In the genomic region with DNA sequence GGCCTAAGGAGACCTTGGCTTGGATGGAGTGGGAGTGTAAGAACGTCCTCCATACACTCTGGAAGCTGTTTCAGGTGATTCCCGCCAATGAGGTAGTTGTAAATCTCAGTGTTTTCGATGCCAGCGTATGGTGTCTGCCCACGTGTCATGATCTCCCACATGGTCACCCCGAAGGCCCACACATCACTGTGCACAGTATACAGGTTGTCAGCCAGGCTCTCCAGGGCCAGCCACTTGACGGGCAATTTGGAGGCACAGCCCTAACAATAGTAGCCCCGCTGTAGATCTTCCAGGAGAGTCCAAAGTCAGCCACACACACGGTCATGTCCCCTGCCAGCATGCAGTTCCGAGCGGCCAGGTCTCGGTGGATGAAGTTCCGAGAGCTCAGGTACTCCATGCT, we compare ENCODE assay signal across 2 cellular contexts.
TF ChIP-seq lines count a peak whose summit lies in the region.

No MANE protein-coding gene starts in this region.

TF ChIP-seq in IMR-90, 13 proteins besides CTCF, POLR2A, EP300 and RAD21:
- no peak for TF ChIP-seq SMC3 (IDR thresholded peaks at IDR 0.05; ENCODE audit: low read depth, low read length)
- no peak for TF ChIP-seq NFE2L2 (IDR thresholded peaks at IDR 0.05; ENCODE audit: low read depth, low read length)
- no peak for TF ChIP-seq RCOR1 (IDR thresholded peaks at IDR 0.05; ENCODE audit: insufficient replicate concordance, low read length)
- TF ChIP-seq MAZ (IDR thresholded peaks at IDR 0.05; ENCODE audit: borderline replicate concordance, low read depth, low read length), result no peak
- TF ChIP-seq, protein P1, sequence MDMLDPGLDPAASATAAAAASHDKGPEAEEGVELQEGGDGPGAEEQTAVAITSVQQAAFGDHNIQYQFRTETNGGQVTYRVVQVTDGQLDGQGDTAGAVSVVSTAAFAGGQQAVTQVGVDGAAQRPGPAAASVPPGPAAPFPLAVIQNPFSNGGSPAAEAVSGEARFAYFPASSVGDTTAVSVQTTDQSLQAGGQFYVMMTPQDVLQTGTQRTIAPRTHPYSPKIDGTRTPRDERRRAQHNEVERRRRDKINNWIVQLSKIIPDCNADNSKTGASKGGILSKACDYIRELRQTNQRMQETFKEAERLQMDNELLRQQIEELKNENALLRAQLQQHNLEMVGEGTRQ (IDR thresholded peaks at IDR 0.05; ENCODE audit: low read depth, low read length), result no peak
- TF ChIP-seq FOS (IDR thresholded peaks at IDR 0.05; ENCODE audit: low read depth, low read length), result no peak
- TF ChIP-seq RFX5 (IDR thresholded peaks at IDR 0.05; ENCODE audit: low read depth, low read length), result no peak
- no peak for TF ChIP-seq BHLHE40 (IDR thresholded peaks at IDR 0.05; ENCODE audit: low read depth, low read length)
- no peak for TF ChIP-seq MAFK (IDR thresholded peaks at IDR 0.05; ENCODE audit: low read depth, low read length)
- no peak for TF ChIP-seq CEBPB (IDR thresholded peaks at IDR 0.05; ENCODE audit: low read depth, low read length)
- TF ChIP-seq, protein P2, sequence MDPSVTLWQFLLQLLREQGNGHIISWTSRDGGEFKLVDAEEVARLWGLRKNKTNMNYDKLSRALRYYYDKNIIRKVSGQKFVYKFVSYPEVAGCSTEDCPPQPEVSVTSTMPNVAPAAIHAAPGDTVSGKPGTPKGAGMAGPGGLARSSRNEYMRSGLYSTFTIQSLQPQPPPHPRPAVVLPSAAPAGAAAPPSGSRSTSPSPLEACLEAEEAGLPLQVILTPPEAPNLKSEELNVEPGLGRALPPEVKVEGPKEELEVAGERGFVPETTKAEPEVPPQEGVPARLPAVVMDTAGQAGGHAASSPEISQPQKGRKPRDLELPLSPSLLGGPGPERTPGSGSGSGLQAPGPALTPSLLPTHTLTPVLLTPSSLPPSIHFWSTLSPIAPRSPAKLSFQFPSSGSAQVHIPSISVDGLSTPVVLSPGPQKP (IDR thresholded peaks at IDR 0.05; ENCODE audit: borderline replicate concordance, low read depth, low read length), result no peak
- no peak for TF ChIP-seq MXI1 (IDR thresholded peaks at IDR 0.05; ENCODE audit: borderline replicate concordance, low read depth, low read length)

TF ChIP-seq in HepG2, 621 proteins besides CTCF, POLR2A, EP300 and RAD21:
- TF ChIP-seq ETV5 (CRISPR knock-in tag; IDR thresholded peaks at IDR 0.05; ENCODE audit: borderline replicate concordance), result no peak
- TF ChIP-seq, protein P3, sequence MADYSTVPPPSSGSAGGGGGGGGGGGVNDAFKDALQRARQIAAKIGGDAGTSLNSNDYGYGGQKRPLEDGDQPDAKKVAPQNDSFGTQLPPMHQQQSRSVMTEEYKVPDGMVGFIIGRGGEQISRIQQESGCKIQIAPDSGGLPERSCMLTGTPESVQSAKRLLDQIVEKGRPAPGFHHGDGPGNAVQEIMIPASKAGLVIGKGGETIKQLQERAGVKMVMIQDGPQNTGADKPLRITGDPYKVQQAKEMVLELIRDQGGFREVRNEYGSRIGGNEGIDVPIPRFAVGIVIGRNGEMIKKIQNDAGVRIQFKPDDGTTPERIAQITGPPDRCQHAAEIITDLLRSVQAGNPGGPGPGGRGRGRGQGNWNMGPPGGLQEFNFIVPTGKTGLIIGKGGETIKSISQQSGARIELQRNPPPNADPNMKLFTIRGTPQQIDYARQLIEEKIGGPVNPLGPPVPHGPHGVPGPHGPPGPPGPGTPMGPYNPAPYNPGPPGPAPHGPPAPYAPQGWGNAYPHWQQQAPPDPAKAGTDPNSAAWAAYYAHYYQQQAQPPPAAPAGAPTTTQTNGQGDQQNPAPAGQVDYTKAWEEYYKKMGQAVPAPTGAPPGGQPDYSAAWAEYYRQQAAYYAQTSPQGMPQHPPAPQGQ (CRISPR knock-in tag; IDR thresholded peaks at IDR 0.05; ENCODE audit: borderline replicate concordance), result no peak
- no peak for TF ChIP-seq DMAP1 (CRISPR knock-in tag; IDR thresholded peaks at IDR 0.05)
- TF ChIP-seq, protein P4, sequence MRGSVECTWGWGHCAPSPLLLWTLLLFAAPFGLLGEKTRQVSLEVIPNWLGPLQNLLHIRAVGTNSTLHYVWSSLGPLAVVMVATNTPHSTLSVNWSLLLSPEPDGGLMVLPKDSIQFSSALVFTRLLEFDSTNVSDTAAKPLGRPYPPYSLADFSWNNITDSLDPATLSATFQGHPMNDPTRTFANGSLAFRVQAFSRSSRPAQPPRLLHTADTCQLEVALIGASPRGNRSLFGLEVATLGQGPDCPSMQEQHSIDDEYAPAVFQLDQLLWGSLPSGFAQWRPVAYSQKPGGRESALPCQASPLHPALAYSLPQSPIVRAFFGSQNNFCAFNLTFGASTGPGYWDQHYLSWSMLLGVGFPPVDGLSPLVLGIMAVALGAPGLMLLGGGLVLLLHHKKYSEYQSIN (CRISPR knock-in tag; IDR thresholded peaks at IDR 0.05; ENCODE audit: borderline replicate concordance), result no peak
- no peak for TF ChIP-seq SMAD1 (CRISPR knock-in tag; IDR thresholded peaks at IDR 0.05; ENCODE audit: borderline replicate concordance, low read depth)
- TF ChIP-seq, protein P5, sequence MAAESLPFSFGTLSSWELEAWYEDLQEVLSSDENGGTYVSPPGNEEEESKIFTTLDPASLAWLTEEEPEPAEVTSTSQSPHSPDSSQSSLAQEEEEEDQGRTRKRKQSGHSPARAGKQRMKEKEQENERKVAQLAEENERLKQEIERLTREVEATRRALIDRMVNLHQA (CRISPR knock-in tag; IDR thresholded peaks at IDR 0.05), result no peak
- no peak for TF ChIP-seq SCMH1 (CRISPR knock-in tag; IDR thresholded peaks at IDR 0.05; ENCODE audit: borderline replicate concordance)
- no peak for TF ChIP-seq HOXA7 (CRISPR knock-in tag; IDR thresholded peaks at IDR 0.05)
- no peak for TF ChIP-seq HCFC1 (IDR thresholded peaks at IDR 0.05; ENCODE audit: low read depth, low read length)
- TF ChIP-seq, protein P6, sequence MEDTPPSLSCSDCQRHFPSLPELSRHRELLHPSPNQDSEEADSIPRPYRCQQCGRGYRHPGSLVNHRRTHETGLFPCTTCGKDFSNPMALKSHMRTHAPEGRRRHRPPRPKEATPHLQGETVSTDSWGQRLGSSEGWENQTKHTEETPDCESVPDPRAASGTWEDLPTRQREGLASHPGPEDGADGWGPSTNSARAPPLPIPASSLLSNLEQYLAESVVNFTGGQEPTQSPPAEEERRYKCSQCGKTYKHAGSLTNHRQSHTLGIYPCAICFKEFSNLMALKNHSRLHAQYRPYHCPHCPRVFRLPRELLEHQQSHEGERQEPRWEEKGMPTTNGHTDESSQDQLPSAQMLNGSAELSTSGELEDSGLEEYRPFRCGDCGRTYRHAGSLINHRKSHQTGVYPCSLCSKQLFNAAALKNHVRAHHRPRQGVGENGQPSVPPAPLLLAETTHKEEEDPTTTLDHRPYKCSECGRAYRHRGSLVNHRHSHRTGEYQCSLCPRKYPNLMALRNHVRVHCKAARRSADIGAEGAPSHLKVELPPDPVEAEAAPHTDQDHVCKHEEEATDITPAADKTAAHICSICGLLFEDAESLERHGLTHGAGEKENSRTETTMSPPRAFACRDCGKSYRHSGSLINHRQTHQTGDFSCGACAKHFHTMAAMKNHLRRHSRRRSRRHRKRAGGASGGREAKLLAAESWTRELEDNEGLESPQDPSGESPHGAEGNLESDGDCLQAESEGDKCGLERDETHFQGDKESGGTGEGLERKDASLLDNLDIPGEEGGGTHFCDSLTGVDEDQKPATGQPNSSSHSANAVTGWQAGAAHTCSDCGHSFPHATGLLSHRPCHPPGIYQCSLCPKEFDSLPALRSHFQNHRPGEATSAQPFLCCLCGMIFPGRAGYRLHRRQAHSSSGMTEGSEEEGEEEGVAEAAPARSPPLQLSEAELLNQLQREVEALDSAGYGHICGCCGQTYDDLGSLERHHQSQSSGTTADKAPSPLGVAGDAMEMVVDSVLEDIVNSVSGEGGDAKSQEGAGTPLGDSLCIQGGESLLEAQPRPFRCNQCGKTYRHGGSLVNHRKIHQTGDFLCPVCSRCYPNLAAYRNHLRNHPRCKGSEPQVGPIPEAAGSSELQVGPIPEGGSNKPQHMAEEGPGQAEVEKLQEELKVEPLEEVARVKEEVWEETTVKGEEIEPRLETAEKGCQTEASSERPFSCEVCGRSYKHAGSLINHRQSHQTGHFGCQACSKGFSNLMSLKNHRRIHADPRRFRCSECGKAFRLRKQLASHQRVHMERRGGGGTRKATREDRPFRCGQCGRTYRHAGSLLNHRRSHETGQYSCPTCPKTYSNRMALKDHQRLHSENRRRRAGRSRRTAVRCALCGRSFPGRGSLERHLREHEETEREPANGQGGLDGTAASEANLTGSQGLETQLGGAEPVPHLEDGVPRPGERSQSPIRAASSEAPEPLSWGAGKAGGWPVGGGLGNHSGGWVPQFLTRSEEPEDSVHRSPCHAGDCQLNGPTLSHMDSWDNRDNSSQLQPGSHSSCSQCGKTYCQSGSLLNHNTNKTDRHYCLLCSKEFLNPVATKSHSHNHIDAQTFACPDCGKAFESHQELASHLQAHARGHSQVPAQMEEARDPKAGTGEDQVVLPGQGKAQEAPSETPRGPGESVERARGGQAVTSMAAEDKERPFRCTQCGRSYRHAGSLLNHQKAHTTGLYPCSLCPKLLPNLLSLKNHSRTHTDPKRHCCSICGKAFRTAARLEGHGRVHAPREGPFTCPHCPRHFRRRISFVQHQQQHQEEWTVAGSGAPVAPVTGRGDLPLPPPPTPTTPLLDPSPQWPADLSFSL (CRISPR knock-in tag; IDR thresholded peaks at IDR 0.05), result no peak
- TF ChIP-seq, protein P7, sequence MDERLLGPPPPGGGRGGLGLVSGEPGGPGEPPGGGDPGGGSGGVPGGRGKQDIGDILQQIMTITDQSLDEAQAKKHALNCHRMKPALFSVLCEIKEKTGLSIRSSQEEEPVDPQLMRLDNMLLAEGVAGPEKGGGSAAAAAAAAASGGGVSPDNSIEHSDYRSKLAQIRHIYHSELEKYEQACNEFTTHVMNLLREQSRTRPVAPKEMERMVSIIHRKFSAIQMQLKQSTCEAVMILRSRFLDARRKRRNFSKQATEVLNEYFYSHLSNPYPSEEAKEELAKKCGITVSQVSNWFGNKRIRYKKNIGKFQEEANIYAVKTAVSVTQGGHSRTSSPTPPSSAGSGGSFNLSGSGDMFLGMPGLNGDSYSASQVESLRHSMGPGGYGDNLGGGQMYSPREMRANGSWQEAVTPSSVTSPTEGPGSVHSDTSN (CRISPR knock-in tag; IDR thresholded peaks at IDR 0.05), result no peak
- no peak for TF ChIP-seq ZGPAT (CRISPR knock-in tag; IDR thresholded peaks at IDR 0.05)
- TF ChIP-seq ZNF782 (CRISPR knock-in tag; IDR thresholded peaks at IDR 0.05; ENCODE audit: borderline replicate concordance), result no peak
- TF ChIP-seq ZNF563 (CRISPR knock-in tag; IDR thresholded peaks at IDR 0.05), result no peak
- no peak for TF ChIP-seq TBP (CRISPR knock-in tag; IDR thresholded peaks at IDR 0.05)
- no peak for TF ChIP-seq NFE2L1 (CRISPR knock-in tag; IDR thresholded peaks at IDR 0.05; ENCODE audit: borderline replicate concordance)
- no peak for TF ChIP-seq ZNF331 (CRISPR knock-in tag; IDR thresholded peaks at IDR 0.05)
- TF ChIP-seq MTA3 (CRISPR knock-in tag; IDR thresholded peaks at IDR 0.05), result no peak
- TF ChIP-seq, protein P8, sequence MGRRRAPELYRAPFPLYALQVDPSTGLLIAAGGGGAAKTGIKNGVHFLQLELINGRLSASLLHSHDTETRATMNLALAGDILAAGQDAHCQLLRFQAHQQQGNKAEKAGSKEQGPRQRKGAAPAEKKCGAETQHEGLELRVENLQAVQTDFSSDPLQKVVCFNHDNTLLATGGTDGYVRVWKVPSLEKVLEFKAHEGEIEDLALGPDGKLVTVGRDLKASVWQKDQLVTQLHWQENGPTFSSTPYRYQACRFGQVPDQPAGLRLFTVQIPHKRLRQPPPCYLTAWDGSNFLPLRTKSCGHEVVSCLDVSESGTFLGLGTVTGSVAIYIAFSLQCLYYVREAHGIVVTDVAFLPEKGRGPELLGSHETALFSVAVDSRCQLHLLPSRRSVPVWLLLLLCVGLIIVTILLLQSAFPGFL (CRISPR knock-in tag; IDR thresholded peaks at IDR 0.05), result no peak
- no peak for TF ChIP-seq ZNF556 (CRISPR knock-in tag; IDR thresholded peaks at IDR 0.05; ENCODE audit: borderline replicate concordance)
TF ChIP-seq in HepG2: peak in this region for 0.
